Comparison of ENCODE assay signal across 9 cellular contexts in the genomic region with DNA sequence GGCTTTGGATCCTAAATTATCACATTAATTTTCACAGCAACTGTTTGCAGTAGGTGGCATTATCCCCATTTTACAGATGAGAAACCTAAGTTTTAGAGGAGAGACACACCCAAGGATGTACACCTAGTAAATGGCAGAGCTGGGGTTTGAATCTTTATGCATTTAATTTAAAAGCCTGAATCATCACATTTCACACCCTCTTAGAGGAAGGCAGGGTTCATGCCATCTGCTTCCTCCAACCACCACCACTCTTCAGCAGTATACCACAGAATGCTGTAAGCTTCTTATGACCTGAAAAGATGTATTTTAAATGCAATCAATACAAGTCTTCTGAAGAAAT.
DNase-seq lines count a peak whose midpoint lies in the region; ATAC-seq, FAIRE-seq and TF ChIP-seq lines count a peak whose summit lies in the region.
"Had no signal": no experiment of that assay in that cellular context is flagged by ENCODE, and none has a peak within 500 bp of the region (broad histone marks: within the 10 kb centered on the region; RNA-seq: fewer than 3 reads in every experiment).

No MANE protein-coding gene starts in this region.

- H3K27ac ChIP-seq in CD8-positive, alpha-beta T cell (ENCODE audit: low read depth, low read length), result no peak overlapping the region
- H3K27ac ChIP-seq in ascending aorta (peak overlapping the region; percentile 6 to 31), osteoblast (ENCODE audit: low read depth, low read length) (peak overlapping the region; percentile 2)

- no peaks in the 10 kb centered on the region for H3K36me3 Mint-ChIP-seq in CD8-positive, alpha-beta T cell

- TF ChIP-seq CTCF in CD8-positive, alpha-beta T cell (IDR thresholded peaks at IDR 0.05), result no peak
- TF ChIP-seq CTCF in Loucy (conservative IDR thresholded peaks at IDR 0.05; ENCODE audit: low read length) (no peak), ascending aorta (IDR thresholded peaks at IDR 0.05) (no peak), osteoblast (IDR thresholded peaks at IDR 0.05; ENCODE audit: extremely low read depth, low read depth, low read length) (no peak)

- H3K9me3 ChIP-seq in CD8-positive, alpha-beta T cell (ENCODE audit: low read length), result no peaks in the 10 kb centered on the region
- H3K9me3 ChIP-seq in Loucy (ENCODE audit: insufficient read depth, low read depth, low read length), result no peaks in the 10 kb centered on the region
- H3K9me3 ChIP-seq in ascending aorta, result no peaks in the 10 kb centered on the region
- H3K9me3 ChIP-seq in osteoblast (ENCODE audit: low read depth, low read length), result no peaks in the 10 kb centered on the region

- H3K9me2 ChIP-seq in Loucy (replicated peaks; ENCODE audit: low read depth, low read length), result no peaks in the 10 kb centered on the region

- peak overlapping the region; percentile 60 for H3K4me2 ChIP-seq in Loucy (ENCODE audit: low read depth, low read length, poor library complexity, severe bottlenecking)
- peak overlapping the region; percentile 18 for H3K4me2 ChIP-seq in osteoblast (ENCODE audit: insufficient read depth, low read length)

- H3K27me3 Mint-ChIP-seq in CD8-positive, alpha-beta T cell (ENCODE audit: low read depth), result no peaks in the 10 kb centered on the region

- CTCF ChIA-PET in CD8-positive, alpha-beta T cell (lab: Charles Lee), result interaction anchor here (0.9 to 5.4 kb wide), 13 partner anchors 9 to 333 kb away, joined by 3 to 93 read pairs (median 4); no protein-coding TSS in a partner anchor

- H4K20me1 ChIP-seq in Loucy (ENCODE audit: insufficient read depth, low read length, poor library complexity, severe bottlenecking), result no peaks in the 10 kb centered on the region
- H4K20me1 ChIP-seq in osteoblast (ENCODE audit: insufficient read depth, low read length), result no peaks in the 10 kb centered on the region

- peaks cover 7% of the 10 kb centered on the region for H3K4me1 ChIP-seq in CD8-positive, alpha-beta T cell (ENCODE audit: insufficient read depth, low read length)
- H3K4me1 ChIP-seq in Loucy (ENCODE audit: insufficient read depth, low read length, poor library complexity, severe bottlenecking) (peaks cover 61% of the 10 kb centered on the region), ascending aorta (peaks cover 3 to 4% of the 10 kb centered on the region in 2 donors), osteoblast (ENCODE audit: insufficient read depth, low read length) (peaks cover 15% of the 10 kb centered on the region)

- 0 out of 2 replicates have a peak, but pooled peaks cover 5% of the 10 kb centered on the region for H3F3A ChIP-seq in Loucy (ENCODE audit: low read depth)

- peaks cover 27% of the 10 kb centered on the region for H3K4me1 Mint-ChIP-seq in CD8-positive, alpha-beta T cell (ENCODE audit: low read depth)

- no peak overlapping the region for H3K9ac ChIP-seq in Loucy (ENCODE audit: low read depth, low read length, poor library complexity, severe bottlenecking)

- POLR2A ChIA-PET in CD8-positive, alpha-beta T cell (lab: Charles Lee), result no interaction called here

- no peak for FAIRE-seq in GM12891 (lab: Jason Lieb, UNC)

- no peaks in the 10 kb centered on the region for H3K36me3 ChIP-seq in CD8-positive, alpha-beta T cell (ENCODE audit: insufficient read depth, low read length)
- H3K36me3 ChIP-seq in Loucy (ENCODE audit: insufficient read depth, low read length), result no peaks in the 10 kb centered on the region
- H3K36me3 ChIP-seq in ascending aorta, result no peaks in the 10 kb centered on the region
- no peaks in the 10 kb centered on the region for H3K36me3 ChIP-seq in osteoblast (ENCODE audit: insufficient read depth, low read length)

- no peak overlapping the region for H3K4me3 Mint-ChIP-seq in CD8-positive, alpha-beta T cell

- intact Hi-C loops in CD8-positive, alpha-beta T cell (cut with DNase I, micrococcal nuclease), result loop anchor here (1.0 to 5.0 kb wide), 6 partner anchors 200 to 765 kb away; no protein-coding TSS in a partner anchor
- intact Hi-C loops in ascending aorta (cut with DNase I), result loop anchor here (1.0 kb wide), 1 partner anchor 334 kb away; no protein-coding TSS in a partner anchor

- H3K27me3 ChIP-seq in CD8-positive, alpha-beta T cell (ENCODE audit: insufficient read depth, low read length), result no peaks in the 10 kb centered on the region
- H3K27me3 ChIP-seq in Loucy (ENCODE audit: insufficient read depth, low read length, poor library complexity, severe bottlenecking), result no peaks in the 10 kb centered on the region
- H3K27me3 ChIP-seq in ascending aorta, result no peaks in the 10 kb centered on the region
- H3K27me3 ChIP-seq in osteoblast (ENCODE audit: insufficient read depth, low read length), result no peaks in the 10 kb centered on the region

- ATAC-seq in CD8-positive, alpha-beta T cell, result peak; percentile 54
- ATAC-seq in GM18907 (IDR thresholded peaks at IDR 0.05; ENCODE audit: unreplicated experiment), result no peak

- H3K79me2 ChIP-seq in Loucy (ENCODE audit: insufficient read depth, low read length) (no peaks in the 10 kb centered on the region), osteoblast (ENCODE audit: insufficient read depth, low read length) (peaks cover 2% of the 10 kb centered on the region)

- no peak overlapping the region for H3K27ac Mint-ChIP-seq in CD8-positive, alpha-beta T cell

- H2AFZ ChIP-seq in Loucy (ENCODE audit: low read length), result no peak overlapping the region
- no peak overlapping the region for H2AFZ ChIP-seq in osteoblast (ENCODE audit: low read length)

- no peak for TF ChIP-seq POLR2A in GM12891 (IDR thresholded peaks at IDR 0.05; ENCODE audit: low read depth, low read length)

- H3K4me3 ChIP-seq in CD8-positive, alpha-beta T cell (ENCODE audit: low read depth, low read length), result no peak overlapping the region
- H3K4me3 ChIP-seq in Loucy (ENCODE audit: low read length, poor library complexity, severe bottlenecking), result peak overlapping the region; percentile 41
- H3K4me3 ChIP-seq in ascending aorta, result peak overlapping the region; percentile 5 to 26
- H3K4me3 ChIP-seq in osteoblast (ENCODE audit: insufficient read depth, low read length), result no peak overlapping the region

- H3K9me3 Mint-ChIP-seq in CD8-positive, alpha-beta T cell, result no peaks in the 10 kb centered on the region

- no peak for DNase-seq in CD8-positive, alpha-beta T cell
- DNase-seq in ascending aorta (ENCODE audit: low spot score in 2 of 2), result no peak
- no peak for DNase-seq in osteoblast (ENCODE audit: insufficient read length, low spot score, missing footprints)
- DNase-seq in cortex of kidney (lab: John Stamatoyannopoulos, UW), result no peak
- no peak for DNase-seq in GM12891 (ENCODE audit: insufficient read length, low spot score)
- DNase-seq in SW480 (ENCODE audit: low spot score), result no peak
- DNase-seq: cerebellar nuclear complex had no signal

TF ChIP-seq in GM12891, 5 proteins besides CTCF, POLR2A, EP300 and RAD21:
- TF ChIP-seq POU2F2 (IDR thresholded peaks at IDR 0.05; ENCODE audit: low read depth, low read length), result no peak
- TF ChIP-seq TAF1 (IDR thresholded peaks at IDR 0.05; ENCODE audit: low read depth, low read length), result no peak
- no peak for TF ChIP-seq SPI1 (IDR thresholded peaks at IDR 0.05; ENCODE audit: low read depth, low read length)
- no peak for TF ChIP-seq POLR2AphosphoS5 (IDR thresholded peaks at IDR 0.05; ENCODE audit: low read depth, low read length)
- TF ChIP-seq PAX5 (IDR thresholded peaks at IDR 0.05; ENCODE audit: insufficient read depth, low read length, severe bottlenecking), result no peak

Comparison
In these comparisons a context has a peak if more than half of its experiments do, and no peak if none do; other contexts are left out.
1. H3K4me3 ChIP-seq: peak in Loucy (single experiment) and ascending aorta (2 of 2); none in CD8-positive, alpha-beta T cell (single experiment) and osteoblast (single experiment).